Comparison of ENCODE assay signal across 8 cellular contexts in genomic region chr1:1371741-1372711, GRCh38. TPM values are rescaled to one million over a fixed set of nuclear protein-coding genes. Genes with fewer than 3 reads are reported as not detected.
DNase-seq lines count a peak whose midpoint lies in the region; ATAC-seq, FAIRE-seq and TF ChIP-seq lines count a peak whose summit lies in the region.

No MANE protein-coding gene starts in this region.

- TF ChIP-seq EP300 in A549 (IDR thresholded peaks at IDR 0.05) (no peak), neural cell (conservative IDR thresholded peaks at IDR 0.05; ENCODE audit: poor library complexity, severe bottlenecking) (no peak)

- peak; percentile 44 to 71 for DNase-seq in A549 (ENCODE audit: low read depth in 1 of 2, low spot score in 1 of 2)
- DNase-seq in GM13977 (ENCODE audit: low spot score): peak; percentile 89
- DNase-seq in NCI-H226: peak; percentile 20
- peak; percentile 44 to 66 for DNase-seq in activated CD8-positive, alpha-beta memory T cell treated with anti-CD3 and anti-CD28 coated beads for 1 hour (ENCODE audit: extremely low read depth in 1 of 2, low read depth in 1 of 2)
- peak in 28 of 49 donors; percentile 17 to 64 (median 40) for DNase-seq in substantia nigra (lab: John Stamatoyannopoulos, UW)

- no peak for FAIRE-seq in A549 (lab: Jason Lieb, UNC)

- CTCF ChIA-PET in A549 (lab: Yijun Ruan, JAX): interaction anchor here (0.5 to 6.1 kb wide), 27 partner anchors 9 to 210 kb away, joined by 3 to 73 read pairs (median 5); partner anchors contain the start of gene DVL1

- no peaks in the 10 kb centered on the region for H4K20me1 ChIP-seq in neural cell (ENCODE audit: insufficient read depth)

- peak overlapping the region; percentile 38 for H3K9ac ChIP-seq in endocrine pancreas (ENCODE audit: control insufficient read depth, insufficient read depth, low read length)
- no peak overlapping the region for H3K9ac ChIP-seq in neural cell (ENCODE audit: low read length)

- peaks cover 14% of the 10 kb centered on the region for H3K4me1 ChIP-seq in A549
- no peaks in the 10 kb centered on the region for H3K4me1 ChIP-seq in endocrine pancreas (ENCODE audit: control insufficient read depth, insufficient read depth, low read length)

- H3K4me3 ChIP-seq in A549 (no peak overlapping the region), endocrine pancreas (ENCODE audit: control insufficient read depth, insufficient read depth, low read length) (no peak overlapping the region), neural cell (ENCODE audit: low read length) (no peak overlapping the region)

- no peak for TF ChIP-seq POLR2A in A549 (IDR thresholded peaks at IDR 0.05; ENCODE audit: low read length)

- H3K9me2 ChIP-seq in neural cell (ENCODE audit: insufficient read depth, low read length): no peaks in the 10 kb centered on the region

- H3K4me2 ChIP-seq in A549 (no peak overlapping the region), neural cell (ENCODE audit: low read length) (no peak overlapping the region)

- WGBS in A549 (ENCODE audit: missing lambda C conversion rate): 26% methylated on average over 4 of the region's 26 CpGs

- peak; percentile 42 to 43; a peak in 2 of 5 replicates for TF ChIP-seq RAD21 in A549 (conservative IDR thresholded peaks at IDR 0.05 in 1 of 2, IDR thresholded peaks at IDR 0.05 in 1 of 2)
- TF ChIP-seq RAD21 in neural cell (conservative IDR thresholded peaks at IDR 0.05): peak; percentile 59

- H3K36me3 ChIP-seq in endocrine pancreas (ENCODE audit: control insufficient read depth, insufficient read depth, low read length) (no peaks in the 10 kb centered on the region), neural cell (ENCODE audit: insufficient read depth, low read length) (no peaks in the 10 kb centered on the region)

- H3K27me3 ChIP-seq in endocrine pancreas (ENCODE audit: control insufficient read depth, insufficient read depth, low read length) (no peaks in the 10 kb centered on the region), neural cell (ENCODE audit: insufficient read depth, low read depth, low read length) (no peaks in the 10 kb centered on the region)

- TF ChIP-seq CTCF in A549 (IDR thresholded peaks at IDR 0.05) (peak; percentile 60), GM13977 (IDR thresholded peaks at IDR 0.05; ENCODE audit: extremely low read depth, insufficient read depth, missing control alignments) (peak; percentile 91), neural cell (IDR thresholded peaks at IDR 0.05; ENCODE audit: poor library complexity, severe bottlenecking) (peak; percentile 79)

- in situ Hi-C loops in GM13977 (cut with MboI; ENCODE audit: low pct_unique_long_range_greater_than_20kb, low sequenced_read_pairs, unreplicated experiment): no loop called here

- H3F3A ChIP-seq in neural cell (ENCODE audit: insufficient read depth, low read length, poor library complexity, severe bottlenecking): no peaks in the 10 kb centered on the region

- H3K27ac ChIP-seq in A549: no peak overlapping the region
- H3K27ac ChIP-seq in neural cell (ENCODE audit: low read length): no peak overlapping the region
- no peak overlapping the region for H3K27ac ChIP-seq in substantia nigra (ENCODE audit: low read depth, low read length, poor library complexity, severe bottlenecking)

- POLR2A ChIA-PET in A549 (lab: Yijun Ruan, JAX): no interaction called here

- H2AFZ ChIP-seq in neural cell (ENCODE audit: low read depth, low read length): no peak overlapping the region

- ATAC-seq in A549 (peak; percentile 36 to 67; a peak in 3 of 6 replicates), GM19035 (IDR thresholded peaks at IDR 0.05; ENCODE audit: unreplicated experiment) (no peak)

- H3K9me3 ChIP-seq in A549 (no peaks in the 10 kb centered on the region), endocrine pancreas (ENCODE audit: control insufficient read depth, low read length) (no peaks in the 10 kb centered on the region), neural cell (ENCODE audit: low read length) (no peaks in the 10 kb centered on the region)

- no peaks in the 10 kb centered on the region for H3K79me2 ChIP-seq in neural cell (replicated peaks; ENCODE audit: insufficient read depth, low read length)

TF ChIP-seq in A549, 52 proteins besides CTCF, POLR2A, EP300 and RAD21:
- TF ChIP-seq E2F6 (IDR thresholded peaks at IDR 0.05; ENCODE audit: borderline replicate concordance, low read depth) (no peak), SMC3 (IDR thresholded peaks at IDR 0.05) (peak; percentile 57)
TF ChIP-seq in A549: peak in this region for 1.

TF ChIP-seq in neural cell, 6 proteins besides CTCF, POLR2A, EP300 and RAD21:
- TF ChIP-seq SMC3 (conservative IDR thresholded peaks at IDR 0.05; ENCODE audit: poor library complexity): peak; percentile 73
- TF ChIP-seq POLR2AphosphoS5 (IDR thresholded peaks at IDR 0.05): no peak
- TF ChIP-seq EZH2 (IDR thresholded peaks at IDR 0.05; ENCODE audit: borderline replicate concordance, insufficient read depth, low read length, poor library complexity, severe bottlenecking): no peak

RNA-seq across cellular contexts. Expression of gene AURKAIP1, which starts 3.0 kb away (rescaled TPM):
- polyA plus RNA-seq in A549 (2011; rRNA removed): 49.8 and 62.0 TPM in 2 replicates
- 155 and 157 TPM in 2 replicates for polyA plus RNA-seq in A549 (2012; cell fraction: cytosol; rRNA removed)
- polyA plus RNA-seq in A549 (2012; cell fraction: nucleus; rRNA removed): 96.0 and 111 TPM in 2 replicates
- polyA plus RNA-seq in A549 (2017; fragmentation: RNase III; extraction: RNeasy Plus Mini Kit Qiagen cat#74134 plus additional on column Dnase treatment): 97.2 to 102 TPM (median 97.9 TPM) in 3 replicates
- 13.1 and 17.2 TPM in 2 replicates for polyA minus RNA-seq in A549 (2011; rRNA and poly(A)+ RNA removed)
- 104 and 119 TPM in 2 replicates for polyA plus RNA-seq in neural cell
- 29.9 and 31.1 TPM in 2 replicates for polyA minus RNA-seq in neural cell

RNA-seq across cellular contexts. Expression of gene MXRA8, which starts 13.7 kb away (rescaled TPM):
- 0.07 and 0.12 TPM in 2 replicates for polyA plus RNA-seq in A549 (2011; rRNA removed)
- 0.15 and 0.21 TPM in 2 replicates for polyA plus RNA-seq in A549 (2012; cell fraction: cytosol; rRNA removed)
- polyA plus RNA-seq in A549 (2012; cell fraction: nucleus; rRNA removed): 0.50 and 0.70 TPM in 2 replicates
- polyA plus RNA-seq in A549 (2017; fragmentation: RNase III; extraction: RNeasy Plus Mini Kit Qiagen cat#74134 plus additional on column Dnase treatment): 0.09 to 0.22 TPM (median 0.13 TPM) in 3 replicates
- polyA minus RNA-seq in A549 (2011; rRNA and poly(A)+ RNA removed): 0.19 TPM in 1 of 2 replicates, not detected in the other
- polyA plus RNA-seq in neural cell: 0.92 and 1.7 TPM in 2 replicates
- polyA minus RNA-seq in neural cell: not detected in 2 replicates

RNA-seq across cellular contexts. Expression of gene DVL1, which starts 22.8 kb away (rescaled TPM):
- polyA plus RNA-seq in A549 (2011; rRNA removed) (11.3 and 12.1 TPM in 2 replicates), A549 (2017; fragmentation: RNase III; extraction: RNeasy Plus Mini Kit Qiagen cat#74134 plus additional on column Dnase treatment) (42.7 to 48.3 TPM (median 43.9 TPM) in 3 replicates), neural cell (100 and 102 TPM in 2 replicates)
- polyA plus RNA-seq in A549 (2012; cell fraction: cytosol; rRNA removed): 32.0 and 46.1 TPM in 2 replicates
- polyA plus RNA-seq in A549 (2012; cell fraction: nucleus; rRNA removed): 127 and 192 TPM in 2 replicates
- 7.5 and 13.2 TPM in 2 replicates for polyA minus RNA-seq in A549 (2011; rRNA and poly(A)+ RNA removed)
- 76.4 and 91.8 TPM in 2 replicates for polyA minus RNA-seq in neural cell

RNA-seq across cellular contexts. Expression of gene CCNL2, which starts 27.1 kb away (rescaled TPM):
- 111 TPM in 2 replicates for polyA plus RNA-seq in A549 (2011; rRNA removed)
- polyA plus RNA-seq in A549 (2012; cell fraction: cytosol; rRNA removed): 63.8 and 64.7 TPM in 2 replicates
- polyA plus RNA-seq in A549 (2012; cell fraction: nucleus; rRNA removed): 470 and 556 TPM in 2 replicates
- 80.3 to 93.3 TPM (median 85.5 TPM) in 3 replicates for polyA plus RNA-seq in A549 (2017; fragmentation: RNase III; extraction: RNeasy Plus Mini Kit Qiagen cat#74134 plus additional on column Dnase treatment)
- polyA minus RNA-seq in A549 (2011; rRNA and poly(A)+ RNA removed): 32.8 and 37.7 TPM in 2 replicates
- polyA plus RNA-seq in neural cell: 696 and 734 TPM in 2 replicates
- 227 and 231 TPM in 2 replicates for polyA minus RNA-seq in neural cell

RNA-seq across cellular contexts. Expression of gene MRPL20, which starts 35.1 kb away (rescaled TPM):
- 146 and 163 TPM in 2 replicates for polyA plus RNA-seq in A549 (2011; rRNA removed)
- polyA plus RNA-seq in A549 (2012; cell fraction: cytosol; rRNA removed): 151 and 186 TPM in 2 replicates
- polyA plus RNA-seq in A549 (2012; cell fraction: nucleus; rRNA removed): 78.1 and 104 TPM in 2 replicates
- 151 to 164 TPM (median 158 TPM) in 3 replicates for polyA plus RNA-seq in A549 (2017; fragmentation: RNase III; extraction: RNeasy Plus Mini Kit Qiagen cat#74134 plus additional on column Dnase treatment)
- polyA minus RNA-seq in A549 (2011; rRNA and poly(A)+ RNA removed): 50.5 and 55.7 TPM in 2 replicates
- polyA plus RNA-seq in neural cell: 168 and 204 TPM in 2 replicates
- 57.1 and 64.8 TPM in 2 replicates for polyA minus RNA-seq in neural cell

Comparison
In these comparisons a context has a peak if more than half of its experiments do, and no peak if none do; other contexts are left out.
1. DNase-seq: peak in every context shown above with its lines; median percentile 89 in GM13977; 58 in A549; 55 in activated CD8-positive, alpha-beta memory T cell treated with anti-CD3 and anti-CD28 coated beads for 1 hour; 40 in substantia nigra; 20 in NCI-H226.